13 cellular contexts compared by ENCODE assay signal in genomic region chr9:31740705-31741104, GRCh38.
DNase-seq lines count a peak whose midpoint lies in the region; ATAC-seq and TF ChIP-seq lines count a peak whose summit lies in the region.
"Had no signal": no experiment of that assay in that cellular context is flagged by ENCODE, and none has a peak within 500 bp of the region (broad histone marks: within the 10 kb centered on the region; RNA-seq: fewer than 3 reads in every experiment).

No MANE protein-coding gene starts in this region.

- H3K9me3 ChIP-seq in mammary epithelial cell (replicated peaks; ENCODE audit: insufficient read depth, low read length) (no peaks in the 10 kb centered on the region), breast epithelium (no peaks in the 10 kb centered on the region)
- H3K9me3 ChIP-seq: BLaER1 had no signal

- dilution Hi-C loops in mammary epithelial cell (cut with HindIII; ENCODE audit: low sequenced_read_pairs), result no loop called here

- no TSS peak for BruUV-seq in mammary epithelial cell (replicated peaks; lab: Mats Ljungman, UMichigan)

- H3K36me3 ChIP-seq in mammary epithelial cell (ENCODE audit: insufficient read depth, low read length) (no peaks in the 10 kb centered on the region), breast epithelium (no peaks in the 10 kb centered on the region)
- H3K36me3 ChIP-seq: BLaER1 had no signal

- WGBS in mammary epithelial cell (ENCODE audit: low coverage, missing lambda C conversion rate), result 63% methylated on average over 1 of the region's 1 CpG

- H3K4me1 ChIP-seq in mammary epithelial cell (ENCODE audit: insufficient read depth, low read length) (no peaks in the 10 kb centered on the region), breast epithelium (no peaks in the 10 kb centered on the region), foreskin keratinocyte (no peaks in the 10 kb centered on the region)
- H3K4me1 ChIP-seq: BLaER1 had no signal

- H4K20me1 ChIP-seq in mammary epithelial cell (ENCODE audit: insufficient read depth, low read length), result no peaks in the 10 kb centered on the region
- H4K20me1 ChIP-seq: BLaER1 had no signal

- TF ChIP-seq POLR2A in breast epithelium (IDR thresholded peaks at IDR 0.05), result no peak

- CTCF ChIA-PET in mammary epithelial cell (lab: Charles Lee; ENCODE audit: low non-redundant PET), result no interaction called here

- DNase-seq in mammary epithelial cell, result peak; percentile 21
- DNase-seq in breast epithelium (ENCODE audit: low spot score in 2 of 2), result no peak
- DNase-seq in choroid plexus epithelial cell (ENCODE audit: low read depth), result peak; percentile 45
- peak; percentile 18 to 50 for DNase-seq in foreskin keratinocyte
- DNase-seq in GM10266 (ENCODE audit: extremely low spot score), result no peak
- no peak for DNase-seq in stimulated activated CD4-positive, alpha-beta T cell treated with anti-CD3 and anti-CD28 coated beads, Interleukin-2, amount 100 ng/mL, for 48 hours
- DNase-seq in UCSD-AML1 (lab: John Stamatoyannopoulos, UW; ENCODE audit: unreplicated experiment), result no peak
- DNase-seq: CD8-positive, alpha-beta memory T cell; DMS79; H7 had no signal

- H3K27ac ChIP-seq in mammary epithelial cell (ENCODE audit: insufficient read depth, low read depth, low read length) (no peak overlapping the region), breast epithelium (no peak overlapping the region), foreskin keratinocyte (no peak overlapping the region)
- H3K27ac ChIP-seq: 22Rv1, BLaER1 had no signal

- H3K79me2 ChIP-seq in mammary epithelial cell (ENCODE audit: insufficient read depth, low read length), result no peaks in the 10 kb centered on the region

- H3K27me3 ChIP-seq in mammary epithelial cell (ENCODE audit: insufficient read depth, low read length) (no peaks in the 10 kb centered on the region), breast epithelium (no peaks in the 10 kb centered on the region), foreskin keratinocyte (no peaks in the 10 kb centered on the region)
- H3K27me3 ChIP-seq: BLaER1 had no signal

- H3K4me2 ChIP-seq in mammary epithelial cell (ENCODE audit: insufficient read depth, low read depth, low read length), result no peak overlapping the region
- H3K4me2 ChIP-seq: BLaER1, GM23338 had no signal

- in situ Hi-C loops in mammary epithelial cell (cut with MboI; ENCODE audit: low sequenced_read_pairs in 2 of 2), result no loop called here

- TF ChIP-seq CTCF in mammary epithelial cell (conservative IDR thresholded peaks at IDR 0.05 in 1 of 2, IDR thresholded peaks at IDR 0.05 in 1 of 2; ENCODE audit: extremely low read depth in 1 of 2, insufficient read depth in 1 of 2, low read depth in 1 of 2, low read length in 2 of 2) (no peak), breast epithelium (IDR thresholded peaks at IDR 0.05) (no peak), choroid plexus epithelial cell (conservative IDR thresholded peaks at IDR 0.05; ENCODE audit: low read depth, low read length) (no peak), foreskin keratinocyte (conservative IDR thresholded peaks at IDR 0.05) (no peak), GM10266 (IDR thresholded peaks at IDR 0.05; ENCODE audit: control insufficient read depth, insufficient read depth, low read depth, missing control alignments) (no peak)

- H3K4me3 ChIP-seq in mammary epithelial cell (replicated peaks in 1 of 3; ENCODE audit: insufficient read depth in 1 of 3, low read depth in 2 of 3, low read length in 3 of 3), result no peak overlapping the region
- no peak overlapping the region for H3K4me3 ChIP-seq in breast epithelium
- H3K4me3 ChIP-seq in choroid plexus epithelial cell (ENCODE audit: low read depth, low read length), result no peak overlapping the region
- H3K4me3 ChIP-seq: BLaER1, GM23338 had no signal

- peak; percentile 64 for ATAC-seq in foreskin keratinocyte
- ATAC-seq: GM23338 had no signal

- intact Hi-C loops in mammary epithelial cell (cut with micrococcal nuclease) (no loop called here), breast epithelium (cut with DNase I; ENCODE audit: low total_unique reads) (no loop called here)

- no peak overlapping the region for H3K9ac ChIP-seq in mammary epithelial cell (ENCODE audit: insufficient read depth, low read length)
- H3K9ac ChIP-seq: BLaER1 had no signal

- H2AFZ ChIP-seq in mammary epithelial cell (ENCODE audit: low read depth, low read length), result no peak overlapping the region
- H2AFZ ChIP-seq: GM23338 had no signal

Comparison
In these comparisons a context has a peak if more than half of its experiments do, and no peak if none do; other contexts are left out.
1. DNase-seq: peak in mammary epithelial cell (single experiment), choroid plexus epithelial cell (single experiment) and foreskin keratinocyte (2 of 2); none in breast epithelium (0 of 2), GM10266 (single experiment), stimulated activated CD4-positive, alpha-beta T cell treated with anti-CD3 and anti-CD28 coated beads, Interleukin-2, amount 100 ng/mL, for 48 hours (0 of 2) and UCSD-AML1 (single experiment).